ENCODE assay signal across 34 cellular contexts in genomic region chr22:47617186-47617585, GRCh38.
"Had no signal": no experiment of that assay in that cellular context is flagged by ENCODE, and none has a peak within 500 bp of the region (broad histone marks: within the 10 kb centered on the region; RNA-seq: fewer than 3 reads in every experiment).

No MANE protein-coding gene starts in this region.

- H3K36me3 ChIP-seq: MG63 had no signal

- DNase-seq: Karpas-422, Kasumi-1, MG63, MM.1S, MV-4-11, NCI-H1048, NCI-H1092, NCI-H1092 treated with DMSO at 0.1 percent for 48 hours, NCI-H1105, NCI-H1105 treated with DMSO at 0.1 percent for 48 hours, NCI-H1417, NCI-H1417 treated with DMSO at 0.1 percent for 48 hours, NCI-H1436, NCI-H1436 treated with DMSO at 0.1 percent for 48 hours, NCI-H146, NCI-H1694, NCI-H1694 treated with DMSO at 0.1 percent for 48 hours, NCI-H187, NCI-H187 treated with DMSO at 0.1 percent for 48 hours, NCI-H1930, NCI-H2029, NCI-H2029 treated with DMSO at 0.1 percent for 48 hours, NCI-H2081, NCI-H2081 treated with DMSO at 0.1 percent for 48 hours, NCI-H2107, NCI-H2171, NCI-H2227 treated with DMSO at 0.1 percent for 48 hours, NCI-H226, NCI-H345, NCI-H446, NCI-H446 treated with DMSO at 0.1 percent for 48 hours, NCI-H510A, NCI-H510A treated with DMSO at 0.1 percent for 48 hours, NCI-H524 had no signal

- H3K9me3 ChIP-seq: MG63 had no signal

- H3K27me3 ChIP-seq: MG63 had no signal

- H3K4me3 ChIP-seq: MG63 had no signal
